In genomic region chr3:149553781-149554451, GRCh38 we compare ENCODE assay signal across 9 cellular contexts.
A peak's percentile ranks its signal among the peaks of the same experiment; 100 is the strongest.
DNase-seq lines count a peak whose midpoint lies in the region; ATAC-seq and TF ChIP-seq lines count a peak whose summit lies in the region.
"Had no signal": no experiment of that assay in that cellular context is flagged by ENCODE, and none has a peak within 500 bp of the region (broad histone marks: within the 10 kb centered on the region; RNA-seq: fewer than 3 reads in every experiment).

No MANE protein-coding gene starts in this region.

- H3K9me3 ChIP-seq in PC-3 (ENCODE audit: low read length) (no peaks in the 10 kb centered on the region), thoracic aorta (no peaks in the 10 kb centered on the region)

- H3K9ac ChIP-seq in PC-3 (ENCODE audit: low read length) = peak overlapping the region; percentile 71

- H3K4me3 ChIP-seq in PC-3 (ENCODE audit: low read length) (peak overlapping the region; percentile 16; the same call in 1 of the 2 replicates), thoracic aorta (peak overlapping the region; percentile 36)

- CTCF ChIA-PET in PC-3 (lab: Charles Lee) = interaction anchor here (1.4 kb wide), 1 partner anchor 15 kb away, joined by 5 read pairs; no protein-coding TSS in a partner anchor

- no peak for DNase-seq in PC-3
- DNase-seq in epithelial cell of prostate (ENCODE audit: low read depth, low spot score) = no peak
- DNase-seq in medulla oblongata (ENCODE audit: extremely low spot score) = peak; percentile 86
- no peak for DNase-seq in thoracic aorta (ENCODE audit: low spot score)
- no peak for DNase-seq in cerebellar nuclear complex (lab: John Stamatoyannopoulos, UW)
- DNase-seq in stimulated activated CD4-positive, alpha-beta T cell treated with anti-CD3 and anti-CD28 coated beads, Interleukin-1b, Interleukin-23, amount 100 ng/mL, for 48 hours = no peak
- DNase-seq: NCI-H1092 had no signal

- POLR2A ChIA-PET in PC-3 (lab: Charles Lee; ENCODE audit: unreplicated experiment) = interaction anchor here (0.7 kb wide), 1 partner anchor 165 kb away, joined by 4 read pairs; no protein-coding TSS in a partner anchor

- H3F3A ChIP-seq in PC-3 (ENCODE audit: low read length, unreplicated experiment) = peaks cover 6% of the 10 kb centered on the region

- peaks cover 67% of the 10 kb centered on the region for H3K79me2 ChIP-seq in PC-3 (ENCODE audit: low read length)

- H3K9me2 ChIP-seq in PC-3 (replicated peaks; ENCODE audit: low read length) = no peaks in the 10 kb centered on the region

- no peak overlapping the region for H2AFZ ChIP-seq in PC-3 (ENCODE audit: low read length)

- H3K36me3 ChIP-seq in PC-3 (ENCODE audit: low read depth, low read length) (peaks cover 26% of the 10 kb centered on the region), thoracic aorta (no peaks in the 10 kb centered on the region)

- BruUV-seq in PC-3 (replicated peaks; lab: Mats Ljungman, UMichigan) = no TSS peak

- H3K27ac ChIP-seq in PC-3 (ENCODE audit: low read length) (peak overlapping the region; percentile 93), epithelial cell of prostate (peak overlapping the region; percentile 42), thoracic aorta (peak overlapping the region; percentile 73 to 77)

- ATAC-seq in PC-3 = no peak
- peak; percentile 47 for ATAC-seq in thoracic aorta (ENCODE audit: insufficient number of reproducible peaks, low FRiP score, low read depth)
- no peak for ATAC-seq in GM18519 (IDR thresholded peaks at IDR 0.05; ENCODE audit: low FRiP score, unreplicated experiment)
- no peak for ATAC-seq in GM18873 (IDR thresholded peaks at IDR 0.05; ENCODE audit: low FRiP score, unreplicated experiment)

- peaks cover 51% of the 10 kb centered on the region for H3K4me1 ChIP-seq in PC-3 (ENCODE audit: insufficient read depth, low read length)
- peaks cover 33 to 64% of the 10 kb centered on the region in 2 donors for H3K4me1 ChIP-seq in thoracic aorta (ENCODE audit: control insufficient read depth in 1 of 2, low read depth in 2 of 2)

- H3K27me3 ChIP-seq in PC-3 (ENCODE audit: low read length) (no peaks in the 10 kb centered on the region), thoracic aorta (replicated peaks; ENCODE audit: insufficient read depth) (no peaks in the 10 kb centered on the region)

- TF ChIP-seq CTCF in PC-3 (conservative IDR thresholded peaks at IDR 0.05; ENCODE audit: low read depth, low read length) (no peak), thoracic aorta (IDR thresholded peaks at IDR 0.05) (no peak)

- no peaks in the 10 kb centered on the region for H4K20me1 ChIP-seq in PC-3 (ENCODE audit: low read length)

- peak overlapping the region; percentile 61 for H3K4me2 ChIP-seq in PC-3 (ENCODE audit: low read length)

- intact Hi-C loops in PC-3 (cut with micrococcal nuclease) = loop anchor here (1.0 kb wide), 1 partner anchor 13 kb away; no protein-coding TSS in a partner anchor

Comparison
In these comparisons a context has a peak if more than half of its experiments do, and no peak if none do; other contexts are left out.
1. H3K27ac ChIP-seq: peak in every context shown above with its lines; median percentile 93 in PC-3; 75 in thoracic aorta; 42 in epithelial cell of prostate.